In genomic region chr7:158442260-158442659, GRCh38 we compare ENCODE assay signal across 15 cellular contexts.
DNase-seq lines count a peak whose midpoint lies in the region; ATAC-seq and TF ChIP-seq lines count a peak whose summit lies in the region.
"Had no signal": no experiment of that assay in that cellular context is flagged by ENCODE, and none has a peak within 500 bp of the region (broad histone marks: within the 10 kb centered on the region; RNA-seq: fewer than 3 reads in every experiment).

No MANE protein-coding gene starts in this region.

- H3K79me2 ChIP-seq in H9 (ENCODE audit: insufficient read depth, low read length) = no peaks in the 10 kb centered on the region
- H3K79me2 ChIP-seq in OCI-LY3 (ENCODE audit: low read length) = no peaks in the 10 kb centered on the region
- H3K79me2 ChIP-seq in hepatocyte = no peaks in the 10 kb centered on the region

- peaks cover 16% of the 10 kb centered on the region in 2 experiments for H3K9me3 Mint-ChIP-seq in H9
- H3K9me3 Mint-ChIP-seq in activated naive CD4-positive, alpha-beta T cell treated with anti-CD3 and anti-CD28 coated beads, Interleukin-2, amount 50 U/mL, for 72 hours = peaks cover 8 to 19% of the 10 kb centered on the region in 2 donors

- WGBS in H9 (ENCODE audit: extremely low coverage, insufficient read length, low lambda C conversion rate) = no CpG with 5 or more reads among the region's 4 CpGs
- WGBS in hepatocyte (ENCODE audit: low lambda C conversion rate, missing lambda C conversion rate) = 81% methylated on average over 4 of the region's 4 CpGs

- H3K79me1 ChIP-seq in H9 (ENCODE audit: insufficient read depth, low read depth, low read length, poor library complexity, severe bottlenecking) = no peaks in the 10 kb centered on the region

- no peak overlapping the region for H3K27ac Mint-ChIP-seq in H9
- H3K27ac Mint-ChIP-seq in activated naive CD4-positive, alpha-beta T cell treated with anti-CD3 and anti-CD28 coated beads, Interleukin-2, amount 50 U/mL, for 72 hours = no peak overlapping the region

- peaks cover 0 to 3% (median 0%) of the 10 kb centered on the region in 11 experiments; a peak in 1 of 22 replicates for H3K27me3 ChIP-seq in BLaER1 treated with 17β-estradiol and CSF1 and Interleukin-3, amounts not matched to agents 10 nM and 100 nM
- H3K27me3 ChIP-seq in H9 (ENCODE audit: insufficient read depth, low read length) (no peaks in the 10 kb centered on the region), OCI-LY3 (ENCODE audit: low read depth, low read length) (no peaks in the 10 kb centered on the region), hepatocyte (no peaks in the 10 kb centered on the region)
- H3K27me3 ChIP-seq: SJSA1 had no signal

- H3K56ac ChIP-seq in H9 (ENCODE audit: insufficient read length, low read depth, low read length) = no peak overlapping the region

- H4K20me1 ChIP-seq in BLaER1 treated with 17β-estradiol and CSF1 and Interleukin-3, amounts not matched to agents 10 nM and 100 nM = 0 out of 22 replicates have a peak, but pooled peaks cover 0 to under 1% (median 0%) of the 10 kb centered on the region in 11 experiments
- H4K20me1 ChIP-seq in H9 (ENCODE audit: control insufficient read depth, insufficient read depth, insufficient read length) = no peaks in the 10 kb centered on the region
- no peaks in the 10 kb centered on the region for H4K20me1 ChIP-seq in OCI-LY3 (ENCODE audit: insufficient read depth, low read length)
- H4K20me1 ChIP-seq in hepatocyte (ENCODE audit: insufficient read depth, poor library complexity, severe bottlenecking) = no peaks in the 10 kb centered on the region

- H2BK5ac ChIP-seq in H9 (ENCODE audit: insufficient read length, low read length) = no peak overlapping the region

- no peak overlapping the region for H2BK12ac ChIP-seq in H9 (ENCODE audit: insufficient read length, low read depth, low read length)

- no peak overlapping the region for H3K18ac ChIP-seq in H9 (ENCODE audit: insufficient read length, low read depth, low read length)

- no peak for DNase-seq in H9
- DNase-seq in hepatocyte (ENCODE audit: low spot score) = peak; percentile 35
- no peak for DNase-seq in islet precursor cell
- no peak for DNase-seq in Ammon's horn (ENCODE audit: low spot score)
- no peak for DNase-seq in activated naive CD4-positive, alpha-beta T cell treated with anti-CD3 and anti-CD28 coated beads, Interleukin-2, amount 50 U/mL, for 72 hours (ENCODE audit: low spot score in 2 of 2)
- DNase-seq: activated CD4-positive, alpha-beta T cell treated with anti-CD3 and anti-CD28 coated beads for 48 hours; activated effector memory CD4-positive, alpha-beta T cell treated with anti-CD3 and anti-CD28 coated beads, Interleukin-2, amount 50 U/mL, for 16 hours; MV-4-11; psoas muscle; stimulated activated CD4-positive, alpha-beta T cell treated with anti-CD3 and anti-CD28 coated beads, Interleukin-4, amount 100 ng/mL, for 24 hours had no signal

- no peak overlapping the region for H4K91ac ChIP-seq in H9 (ENCODE audit: insufficient read length, low read depth, low read length)

- H3K4me2 ChIP-seq in BLaER1 treated with 17β-estradiol and CSF1 and Interleukin-3, amounts not matched to agents 10 nM and 100 nM = peak overlapping the region; percentile 23 to 71 (median 64)
- no peak overlapping the region for H3K4me2 ChIP-seq in H9 (ENCODE audit: insufficient read depth, insufficient read length, low read length)
- H3K4me2 ChIP-seq in OCI-LY3 (ENCODE audit: low read length) = no peak overlapping the region
- H3K4me2 ChIP-seq in hepatocyte = no peak overlapping the region

- no peaks in the 10 kb centered on the region for H3K23me2 ChIP-seq in H9 (ENCODE audit: insufficient read length, low read depth, low read length, poor library complexity, severe bottlenecking)

- no peak overlapping the region for H3K27ac ChIP-seq in BLaER1 treated with 17β-estradiol and CSF1 and Interleukin-3, amounts not matched to agents 10 nM and 100 nM
- H3K27ac ChIP-seq in H9 (ENCODE audit: insufficient read length, low read depth, low read length) (no peak overlapping the region), OCI-LY3 (ENCODE audit: low read length) (no peak overlapping the region), hepatocyte (no peak overlapping the region)
- H3K27ac ChIP-seq: psoas muscle, SJSA1 had no signal

- no peak overlapping the region for H3K9ac ChIP-seq in BLaER1 treated with 17β-estradiol and CSF1 and Interleukin-3, amounts not matched to agents 10 nM and 100 nM
- no peak overlapping the region for H3K9ac ChIP-seq in H9 (ENCODE audit: extremely low read depth, insufficient read length, low read length)
- H3K9ac ChIP-seq in OCI-LY3 (ENCODE audit: low read length) = no peak overlapping the region

- peaks cover 14 to 20% (median 14%) of the 10 kb centered on the region in 3 experiments for H3K36me3 Mint-ChIP-seq in H9 (ENCODE audit: insufficient read depth in 1 of 3, low read depth in 3 of 3)
- H3K36me3 Mint-ChIP-seq in activated naive CD4-positive, alpha-beta T cell treated with anti-CD3 and anti-CD28 coated beads, Interleukin-2, amount 50 U/mL, for 72 hours = no peaks in the 10 kb centered on the region

- H2BK15ac ChIP-seq in H9 (ENCODE audit: low read depth, low read length) = no peak overlapping the region

- H4K5ac ChIP-seq in H9 (ENCODE audit: insufficient read length, low read depth, low read length) = no peak overlapping the region

- no peak overlapping the region for H3T11ph ChIP-seq in H9 (ENCODE audit: low read length)

- no peaks in the 10 kb centered on the region for H3K9me2 ChIP-seq in hepatocyte (replicated peaks; ENCODE audit: insufficient read depth)

- H3K4me1 Mint-ChIP-seq in H9 = peaks cover 33 to 36% of the 10 kb centered on the region in 2 experiments

- H3K4me3 Mint-ChIP-seq in H9 = no peak overlapping the region

- H2AFZ ChIP-seq in H9 (ENCODE audit: low read length) (no peak overlapping the region), OCI-LY3 (ENCODE audit: low read depth, low read length) (no peak overlapping the region), hepatocyte (no peak overlapping the region)

- H3K27me3 Mint-ChIP-seq in H9 (ENCODE audit: low read depth) = no peaks in the 10 kb centered on the region; the same call in 1 of the 2 replicates

- peak; percentile 64 for TF ChIP-seq CTCF in H9 (conservative IDR thresholded peaks at IDR 0.05)
- TF ChIP-seq CTCF in OCI-LY3 (IDR thresholded peaks at IDR 0.05; ENCODE audit: low read depth, low read length) = peak; percentile 29
- TF ChIP-seq CTCF in hepatocyte (IDR thresholded peaks at IDR 0.05; ENCODE audit: poor library complexity) = peak; percentile 40

- peaks cover 0 to 11% (median 0%) of the 10 kb centered on the region in 11 experiments; a peak in 7 of 22 replicates for H3K9me3 ChIP-seq in BLaER1 treated with 17β-estradiol and CSF1 and Interleukin-3, amounts not matched to agents 10 nM and 100 nM (replicated peaks in 1 of 11)
- no peaks in the 10 kb centered on the region for H3K9me3 ChIP-seq in H9 (ENCODE audit: control insufficient read depth, low read depth, low read length)
- H3K9me3 ChIP-seq in OCI-LY3 (ENCODE audit: insufficient read depth, low read length) = no peaks in the 10 kb centered on the region
- H3K9me3 ChIP-seq in hepatocyte (ENCODE audit: low read depth) = no peaks in the 10 kb centered on the region
- H3K9me3 ChIP-seq: psoas muscle, SJSA1 had no signal

- no peaks in the 10 kb centered on the region for H3K36me3 ChIP-seq in BLaER1 treated with 17β-estradiol and CSF1 and Interleukin-3, amounts not matched to agents 10 nM and 100 nM
- H3K36me3 ChIP-seq in OCI-LY3 (replicated peaks; ENCODE audit: low read depth, low read length) (no peaks in the 10 kb centered on the region), hepatocyte (replicated peaks; ENCODE audit: insufficient read depth, low read depth) (no peaks in the 10 kb centered on the region)
- H3K36me3 ChIP-seq: SJSA1 had no signal

- no peak overlapping the region for H3K23ac ChIP-seq in H9 (ENCODE audit: insufficient read length, low read depth, low read length)

- H3K4me1 ChIP-seq in BLaER1 treated with 17β-estradiol and CSF1 and Interleukin-3, amounts not matched to agents 10 nM and 100 nM = peaks cover 13 to 38% (median 36%) of the 10 kb centered on the region in 10 experiments
- H3K4me1 ChIP-seq in H9 (ENCODE audit: insufficient read depth, low read length) = peaks cover 7% of the 10 kb centered on the region; the same call in 1 of the 2 replicates
- H3K4me1 ChIP-seq in OCI-LY3 (ENCODE audit: low read length) = no peaks in the 10 kb centered on the region
- no peaks in the 10 kb centered on the region for H3K4me1 ChIP-seq in hepatocyte (ENCODE audit: insufficient read depth)
- H3K4me1 ChIP-seq: psoas muscle, SJSA1 had no signal

- H3K4me3 ChIP-seq in BLaER1 treated with 17β-estradiol and CSF1 and Interleukin-3, amounts not matched to agents 10 nM and 100 nM = no peak overlapping the region
- no peak overlapping the region for H3K4me3 ChIP-seq in OCI-LY3 (ENCODE audit: low read length)
- H3K4me3 ChIP-seq in hepatocyte = no peak overlapping the region
- H3K4me3 ChIP-seq: lung, psoas muscle, SJSA1 had no signal

- H4K8ac ChIP-seq in H9 (replicated peaks; ENCODE audit: insufficient read length, low read depth, low read length) = no peak overlapping the region

- H2BK20ac ChIP-seq in H9 (ENCODE audit: low read depth, low read length, poor library complexity, severe bottlenecking) = no peak overlapping the region

- H2BK120ac ChIP-seq in H9 (ENCODE audit: low read depth, low read length, poor library complexity, severe bottlenecking) = no peak overlapping the region

- no peak for ATAC-seq in HG03280 (IDR thresholded peaks at IDR 0.05; ENCODE audit: unreplicated experiment)
- ATAC-seq in activated naive CD4-positive, alpha-beta T cell treated with anti-CD3 and anti-CD28 coated beads, Interleukin-2, amount 50 U/mL, for 72 hours = no peak
- ATAC-seq: psoas muscle had no signal

- no peak overlapping the region for H3K4ac ChIP-seq in H9 (ENCODE audit: low read depth, low read length)

- no peak overlapping the region for H3K14ac ChIP-seq in H9 (ENCODE audit: insufficient read depth, low read length)

- no peak overlapping the region for H2AK5ac ChIP-seq in H9 (ENCODE audit: insufficient read length, low read length)

Comparison
In these comparisons a context has a peak if more than half of its experiments do, and no peak if none do; other contexts are left out.
1. H3K4me2 ChIP-seq: peak in BLaER1 treated with 17β-estradiol and CSF1 and Interleukin-3, amounts not matched to agents 10 nM and 100 nM (11 of 11); none in H9 (single experiment), OCI-LY3 (single experiment) and hepatocyte (single experiment).
2. Peak in every context shown above with its lines, with median percentiles within 50 percentile points of each other: CTCF ChIP-seq.